ENCODE assay signal across 20 cellular contexts in the genomic region with DNA sequence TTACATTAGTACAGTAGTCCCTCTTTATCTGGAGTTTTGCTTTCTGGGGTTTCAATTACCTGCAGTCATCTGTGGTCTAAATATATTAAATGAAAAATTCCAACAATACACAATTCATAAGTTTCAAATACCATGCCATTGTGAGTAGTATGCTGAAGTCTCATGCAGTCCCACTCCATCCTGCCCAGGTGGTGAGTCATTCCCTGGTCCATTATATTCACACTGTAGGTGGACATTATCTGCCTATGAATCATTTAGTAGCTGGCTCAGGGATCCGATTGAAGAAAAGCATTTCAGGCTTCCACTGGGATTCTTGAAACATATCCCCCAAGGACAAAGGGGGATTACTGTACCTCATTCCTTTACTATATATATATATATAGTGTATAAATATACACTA.
DNase-seq lines count a peak whose midpoint lies in the region; ATAC-seq, FAIRE-seq and TF ChIP-seq lines count a peak whose summit lies in the region.
"Had no signal": no experiment of that assay in that cellular context is flagged by ENCODE, and none has a peak within 500 bp of the region (broad histone marks: within the 10 kb centered on the region; RNA-seq: fewer than 3 reads in every experiment).

No MANE protein-coding gene starts in this region.

- H3K27ac ChIP-seq in foreskin keratinocyte = no peak overlapping the region
- no peak overlapping the region for H3K27ac ChIP-seq in right lobe of liver
- no peak overlapping the region for H3K27ac ChIP-seq in right cardiac atrium (ENCODE audit: low read length)
- H3K27ac ChIP-seq: KMS-11, uterus had no signal

- intact Hi-C loops in right lobe of liver (cut with DNase I) (no loop called here), right cardiac atrium (cut with DNase I) (no loop called here)

- H3K9me3 ChIP-seq in right lobe of liver = no peaks in the 10 kb centered on the region
- H3K9me3 ChIP-seq in right cardiac atrium (ENCODE audit: control insufficient read depth, low read length) = no peaks in the 10 kb centered on the region
- H3K9me3 ChIP-seq: uterus had no signal

- H3K4me3 ChIP-seq in right lobe of liver = no peak overlapping the region
- H3K4me3 ChIP-seq in right cardiac atrium (ENCODE audit: low read length) = no peak overlapping the region
- H3K4me3 ChIP-seq: smooth muscle cell, uterus had no signal

- peak; percentile 45 for DNase-seq in AG08395 (ENCODE audit: low spot score)
- DNase-seq in HTR-8/SVneo (ENCODE audit: insufficient read length, low spot score) = peak; percentile 18
- DNase-seq in amniotic epithelial cell (ENCODE audit: low read depth) = peak; percentile 37
- DNase-seq in foreskin keratinocyte = peak; percentile 76 to 90
- DNase-seq in right lobe of liver = no peak
- no peak for DNase-seq in right cardiac atrium
- DNase-seq in NCI-H1417 (lab: John Stamatoyannopoulos, UW) = no peak
- DNase-seq: activated CD4-positive, alpha-beta T cell treated with anti-CD3 and anti-CD28 coated beads for 1 hour; activated CD8-positive, alpha-beta memory T cell treated with anti-CD3 and anti-CD28 coated beads, Interleukin-2, amount 50 U/mL, for 48 hours; activated naive CD8-positive, alpha-beta T cell treated with anti-CD3 and anti-CD28 coated beads, Interleukin-2, amount 10 ng/mL, durations not matched to agents 7 days and 5 days; H7; NCI-H1694; NCI-H524; stimulated activated naive CD8-positive, alpha-beta T cell treated with anti-CD3 and anti-CD28 coated beads, Interleukin-15, Interleukin-2, amounts not matched to agents 100 U/mL and 50 U/mL, for 24 hours; uterus had no signal

- WGBS in right lobe of liver (ENCODE audit: insufficient coverage, low coverage, low lambda C conversion rate, missing lambda C conversion rate) = 60% methylated on average over 1 of the region's 1 CpG
- WGBS in right cardiac atrium = 60% methylated on average over 1 of the region's 1 CpG

- H3K27me3 ChIP-seq in foreskin keratinocyte (no peaks in the 10 kb centered on the region), right lobe of liver (no peaks in the 10 kb centered on the region), right cardiac atrium (ENCODE audit: control insufficient read depth, insufficient read depth) (no peaks in the 10 kb centered on the region)
- H3K27me3 ChIP-seq: uterus had no signal

- H3K4me1 ChIP-seq in foreskin keratinocyte = no peaks in the 10 kb centered on the region
- peaks cover 0 to 10% (median 5%) of the 10 kb centered on the region in 4 donors for H3K4me1 ChIP-seq in right lobe of liver
- peaks cover 3% of the 10 kb centered on the region for H3K4me1 ChIP-seq in right cardiac atrium (ENCODE audit: control insufficient read depth, insufficient read depth, low read length)
- H3K4me1 ChIP-seq: uterus had no signal

- TF ChIP-seq POLR2A in right lobe of liver (IDR thresholded peaks at IDR 0.05) = no peak

- ATAC-seq in foreskin keratinocyte (peak; percentile 93), right lobe of liver (no peak), GM21529 (IDR thresholded peaks at IDR 0.05; ENCODE audit: unreplicated experiment) (no peak), right cardiac atrium (no peak)
- ATAC-seq: Panc1; stimulated activated naive CD8-positive, alpha-beta T cell treated with anti-CD3 and anti-CD28 coated beads, Interleukin-15, Interleukin-2, amounts not matched to agents 100 U/mL and 50 U/mL, for 24 hours had no signal

- no peaks in the 10 kb centered on the region for H3K36me3 ChIP-seq in right lobe of liver
- H3K36me3 ChIP-seq: uterus had no signal

- TF ChIP-seq CTCF in foreskin keratinocyte (conservative IDR thresholded peaks at IDR 0.05) = no peak
- TF ChIP-seq CTCF in right lobe of liver (IDR thresholded peaks at IDR 0.05) = no peak

- no peak for FAIRE-seq in HTR-8/SVneo (lab: Jason Lieb, UNC)
- FAIRE-seq: colon had no signal

Comparison
In these comparisons a context has a peak if more than half of its experiments do, and no peak if none do; other contexts are left out.
1. DNase-seq: peak in AG08395 (single experiment), HTR-8/SVneo (single experiment), amniotic epithelial cell (single experiment) and foreskin keratinocyte (2 of 2); none in right lobe of liver (0 of 3), right cardiac atrium (0 of 3) and NCI-H1417 (0 of 3).